Comparison of ENCODE assay signal across 8 cellular contexts in genomic region chr6:35146453-35146852, GRCh38. TPM values are rescaled to one million over a fixed set of nuclear protein-coding genes. Genes with fewer than 3 reads are reported as not detected.
DNase-seq lines count a peak whose midpoint lies in the region; ATAC-seq and TF ChIP-seq lines count a peak whose summit lies in the region.

No MANE protein-coding gene starts in this region.

- no peak overlapping the region for H3K18ac ChIP-seq in mesenchymal stem cell (ENCODE audit: low read depth in 1 of 2, low read length in 2 of 2)

- no peaks in the 10 kb centered on the region for H3K36me3 ChIP-seq in GM23248 (ENCODE audit: low read depth)
- H3K36me3 ChIP-seq in OCI-LY3 (replicated peaks; ENCODE audit: low read depth, low read length): no peaks in the 10 kb centered on the region
- H3K36me3 ChIP-seq in mesenchymal stem cell (ENCODE audit: control insufficient read depth in 1 of 2, insufficient read depth in 2 of 2, low read depth in 1 of 2, low read length in 2 of 2): no peaks in the 10 kb centered on the region

- H2AK5ac ChIP-seq in mesenchymal stem cell (ENCODE audit: low read length, severe bottlenecking): no peak overlapping the region

- H3K14ac ChIP-seq in mesenchymal stem cell (ENCODE audit: low read length in 2 of 2): no peak overlapping the region

- no peak overlapping the region for H3K4me3 ChIP-seq in GM23248
- H3K4me3 ChIP-seq in OCI-LY3 (ENCODE audit: low read length): no peak overlapping the region
- no peak overlapping the region for H3K4me3 ChIP-seq in mesenchymal stem cell (ENCODE audit: insufficient read depth in 1 of 2, low read depth in 1 of 2, low read length in 2 of 2)

- 92 to 99% methylated on average over 6 of the region's 6 CpGs for WGBS in GM23248 (ENCODE audit: low coverage in 1 of 2, low lambda C conversion rate in 2 of 2, missing lambda C conversion rate in 2 of 2), 2 experiments
- 62% methylated on average over 6 of the region's 6 CpGs for WGBS in mesenchymal stem cell

- no peaks in the 10 kb centered on the region for H3K79me1 ChIP-seq in mesenchymal stem cell (replicated peaks; ENCODE audit: low read length, poor library complexity, severe bottlenecking)

- no peak overlapping the region for H2BK12ac ChIP-seq in mesenchymal stem cell (ENCODE audit: low read length in 2 of 2)

- H2AFZ ChIP-seq in GM23248 (peak overlapping the region; percentile 6; the same call in 1 of the 2 replicates), OCI-LY3 (ENCODE audit: low read depth, low read length) (no peak overlapping the region), mesenchymal stem cell (ENCODE audit: low read depth, low read length) (no peak overlapping the region)

- DNase-seq in COLO668 (lab: John Stamatoyannopoulos, UW; ENCODE audit: unreplicated experiment): peak; percentile 55
- DNase-seq in GM23248: peak; percentile 70
- peak; percentile 25 for DNase-seq in dedifferentiated amniotic fluid mesenchymal stem cell (ENCODE audit: extremely low spot score)
- peak; percentile 59 for DNase-seq in mesenchymal stem cell
- DNase-seq in OCI-M2 (lab: John Stamatoyannopoulos, UW; ENCODE audit: unreplicated experiment): no peak

- H3K79me2 ChIP-seq in GM23248 (ENCODE audit: insufficient read depth) (no peaks in the 10 kb centered on the region), OCI-LY3 (ENCODE audit: low read length) (no peaks in the 10 kb centered on the region)

- H3K27me3 ChIP-seq in GM23248 (replicated peaks; ENCODE audit: insufficient read depth): no peaks in the 10 kb centered on the region
- no peaks in the 10 kb centered on the region; the same call in 1 of the 2 replicates for H3K27me3 ChIP-seq in OCI-LY3 (ENCODE audit: low read depth, low read length)
- no peaks in the 10 kb centered on the region for H3K27me3 ChIP-seq in mesenchymal stem cell (ENCODE audit: control insufficient read depth in 1 of 2, insufficient read depth in 1 of 2, low read length in 2 of 2)

- no peak overlapping the region for H2BK120ac ChIP-seq in mesenchymal stem cell (ENCODE audit: low read depth, low read length)

- H3K9me2 ChIP-seq in GM23248 (ENCODE audit: insufficient read depth): no peaks in the 10 kb centered on the region

- H4K20me1 ChIP-seq in GM23248 (ENCODE audit: insufficient read depth) (no peaks in the 10 kb centered on the region), OCI-LY3 (ENCODE audit: insufficient read depth, low read length) (no peaks in the 10 kb centered on the region)

- TF ChIP-seq CTCF in OCI-LY3 (IDR thresholded peaks at IDR 0.05; ENCODE audit: low read depth, low read length): peak; percentile 63

- in situ Hi-C loops in GM23248 (cut with MboI): loop anchor here (10.0 kb wide), 1 partner anchor 58 kb away; no protein-coding TSS in a partner anchor

- H3K4me1 ChIP-seq in GM23248 (ENCODE audit: insufficient read depth) (peaks cover 27% of the 10 kb centered on the region), OCI-LY3 (ENCODE audit: low read length) (peaks cover 14% of the 10 kb centered on the region), mesenchymal stem cell (ENCODE audit: control insufficient read depth, insufficient read depth, low read depth, low read length) (peaks cover 8% of the 10 kb centered on the region)

- no peak overlapping the region for H4K8ac ChIP-seq in mesenchymal stem cell (ENCODE audit: low read length)

- H3K23ac ChIP-seq in mesenchymal stem cell (ENCODE audit: low read length in 2 of 2): no peak overlapping the region

- H3K27ac ChIP-seq in GM23248 (no peak overlapping the region), OCI-LY3 (ENCODE audit: low read length) (no peak overlapping the region), mesenchymal stem cell (ENCODE audit: low read length, poor library complexity, severe bottlenecking) (no peak overlapping the region)

- no peak overlapping the region for H3K4ac ChIP-seq in mesenchymal stem cell (ENCODE audit: low read depth in 1 of 2, low read length in 2 of 2)

- no peak overlapping the region for H2BK5ac ChIP-seq in mesenchymal stem cell (ENCODE audit: low read depth, low read length, poor library complexity, severe bottlenecking)

- no peak overlapping the region for H4K91ac ChIP-seq in mesenchymal stem cell (ENCODE audit: low read length)

- H3K4me2 ChIP-seq in GM23248 (ENCODE audit: unreplicated experiment) (no peak overlapping the region), OCI-LY3 (ENCODE audit: low read length) (no peak overlapping the region), mesenchymal stem cell (ENCODE audit: low read length, poor library complexity, severe bottlenecking) (no peak overlapping the region)

- H3K9me3 ChIP-seq in GM23248 (ENCODE audit: low read depth): no peaks in the 10 kb centered on the region
- no peaks in the 10 kb centered on the region for H3K9me3 ChIP-seq in OCI-LY3 (ENCODE audit: insufficient read depth, low read length)
- H3K9me3 ChIP-seq in mesenchymal stem cell (ENCODE audit: control insufficient read depth, low read length): no peaks in the 10 kb centered on the region

- no peak for ATAC-seq in HG03139 (IDR thresholded peaks at IDR 0.05; ENCODE audit: unreplicated experiment)
- no peak for ATAC-seq in GM18858 (IDR thresholded peaks at IDR 0.05; ENCODE audit: unreplicated experiment)

- H3F3A ChIP-seq in GM23248 (ENCODE audit: insufficient read depth): peaks cover 7% of the 10 kb centered on the region

- H2BK15ac ChIP-seq in mesenchymal stem cell (ENCODE audit: low read depth, poor library complexity, severe bottlenecking): no peak overlapping the region

- no peak overlapping the region for H3K9ac ChIP-seq in GM23248
- H3K9ac ChIP-seq in OCI-LY3 (ENCODE audit: low read length): no peak overlapping the region
- peak overlapping the region; percentile 4 for H3K9ac ChIP-seq in mesenchymal stem cell (ENCODE audit: low read length)

RNA-seq across cellular contexts. Expression of gene TCP11, which starts 5.3 kb away (rescaled TPM):
- not detected in 2 replicates for total RNA-seq in GM23248 (2014; rRNA removed; shearing (Covaris generic))
- polyA plus RNA-seq in GM23248 (2016; fragmentation: Nextera tagmentation; extraction: Ambion mirVana): not detected in 2 replicates
- 0.11 TPM for polyA plus RNA-seq in mesenchymal stem cell (2013, experiment 1 of 2)
- 0.04 TPM for polyA plus RNA-seq in mesenchymal stem cell (2013, experiment 2 of 2)
